16 cellular contexts compared by ENCODE assay signal in the genomic region with DNA sequence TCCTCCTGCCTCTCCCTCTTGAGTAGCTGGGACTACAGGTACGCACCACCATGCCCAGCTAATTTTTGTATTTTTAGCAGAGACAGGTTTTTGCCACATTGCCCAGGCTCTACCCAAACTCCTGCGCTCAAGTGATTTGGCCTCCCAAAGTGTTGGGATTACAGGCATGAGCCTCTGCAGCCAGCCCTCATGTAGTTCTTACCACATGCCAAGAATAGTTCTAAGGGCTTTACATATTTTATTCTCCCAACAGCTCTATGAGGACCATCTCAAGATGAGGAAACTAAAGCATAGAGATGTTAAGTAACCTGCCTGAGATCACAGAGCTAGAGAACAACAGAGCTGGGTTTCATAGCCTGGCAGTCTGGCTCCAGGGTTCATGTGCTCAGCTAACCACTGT. TPM values are rescaled to one million over a fixed set of nuclear protein-coding genes. Genes with fewer than 3 reads are reported as not detected.
DNase-seq lines count a peak whose midpoint lies in the region; ATAC-seq and TF ChIP-seq lines count a peak whose summit lies in the region.
"Had no signal": no experiment of that assay in that cellular context is flagged by ENCODE, and none has a peak within 500 bp of the region (broad histone marks: within the 10 kb centered on the region; RNA-seq: fewer than 3 reads in every experiment).

No MANE protein-coding gene starts in this region.

- intact Hi-C loops in left lung (cut with DNase I): no loop called here
- intact Hi-C loops in ascending aorta (cut with DNase I): no loop called here

- peak; percentile 49 for ATAC-seq in left lung
- no peak for ATAC-seq in GM18511 (IDR thresholded peaks at IDR 0.05; ENCODE audit: unreplicated experiment)
- no peak for ATAC-seq in GM21786 (IDR thresholded peaks at IDR 0.05; ENCODE audit: unreplicated experiment)
- ATAC-seq: CD8-positive, alpha-beta T cell had no signal

- CTCF ChIA-PET in HEK293 (lab: Yijun Ruan, JAX): interaction anchor here (1.8 kb wide), 1 partner anchor 84 kb away, joined by 7 read pairs; no protein-coding TSS in a partner anchor

- no peak overlapping the region for H3K4me2 ChIP-seq in SU-DHL-6 (ENCODE audit: low read depth, low read length, poor library complexity, severe bottlenecking)

- no peak for TF ChIP-seq CTCF in HEK293 (tag by site-specific recombination; IDR thresholded peaks at IDR 0.05)
- no peak for TF ChIP-seq CTCF in SU-DHL-6 (IDR thresholded peaks at IDR 0.05; ENCODE audit: insufficient read depth, low read length, poor library complexity, severe bottlenecking)
- TF ChIP-seq CTCF in left lung (IDR thresholded peaks at IDR 0.05): no peak
- no peak for TF ChIP-seq CTCF in ascending aorta (IDR thresholded peaks at IDR 0.05)

- H4K20me1 ChIP-seq in SU-DHL-6 (ENCODE audit: low read depth, low read length): no peaks in the 10 kb centered on the region

- H3K27me3 ChIP-seq in SU-DHL-6 (ENCODE audit: low read length) (no peaks in the 10 kb centered on the region), left lung (no peaks in the 10 kb centered on the region), ascending aorta (no peaks in the 10 kb centered on the region)
- H3K27me3 ChIP-seq: BE2C had no signal

- no peaks in the 10 kb centered on the region for H3K9me2 ChIP-seq in SU-DHL-6 (replicated peaks; ENCODE audit: insufficient read depth, low read length)

- H3K4me1 ChIP-seq in HEK293 (ENCODE audit: control insufficient read depth, insufficient read depth, low read length) (no peaks in the 10 kb centered on the region; the same call in 1 of the 2 replicates), left lung (no peaks in the 10 kb centered on the region), ascending aorta (no peaks in the 10 kb centered on the region)

- peaks cover 26% of the 10 kb centered on the region for H3F3A ChIP-seq in SU-DHL-6 (ENCODE audit: insufficient read depth)

- no peak overlapping the region for H3K27ac ChIP-seq in HEK293 (ENCODE audit: extremely low read depth, low read depth, low read length)
- H3K27ac ChIP-seq in SU-DHL-6 (ENCODE audit: low read depth, low read length): peak overlapping the region; percentile 9; the same call in 1 of the 2 replicates
- no peak overlapping the region for H3K27ac ChIP-seq in left lung
- no peak overlapping the region for H3K27ac ChIP-seq in ascending aorta
- H3K27ac ChIP-seq: C4-2B, GM23248 had no signal

- H3K9ac ChIP-seq in SU-DHL-6 (ENCODE audit: low read length): no peak overlapping the region
- H3K9ac ChIP-seq: GM23248 had no signal

- no peak overlapping the region for H2AFZ ChIP-seq in SU-DHL-6 (ENCODE audit: low read depth, low read length, severe bottlenecking)
- H2AFZ ChIP-seq: GM23248 had no signal

- POLR2A ChIA-PET in HEK293 (lab: Yijun Ruan, JAX): no interaction called here

- no peaks in the 10 kb centered on the region for H3K79me2 ChIP-seq in SU-DHL-6 (ENCODE audit: insufficient read depth, low read length)

- no peak overlapping the region for H3K4me3 ChIP-seq in HEK293 (ENCODE audit: low read depth, low read length)
- no peak overlapping the region for H3K4me3 ChIP-seq in SU-DHL-6 (ENCODE audit: insufficient read depth, low read length, poor library complexity, severe bottlenecking)
- H3K4me3 ChIP-seq in left lung: no peak overlapping the region
- H3K4me3 ChIP-seq in ascending aorta: no peak overlapping the region
- H3K4me3 ChIP-seq: GM23248 had no signal

- no peaks in the 10 kb centered on the region for H3K9me3 ChIP-seq in HEK293 (ENCODE audit: control insufficient read depth, insufficient read depth, low read depth, low read length)
- peaks cover 8% of the 10 kb centered on the region; the same call in 1 of the 2 replicates for H3K9me3 ChIP-seq in SU-DHL-6 (ENCODE audit: insufficient read depth, low read length)
- no peaks in the 10 kb centered on the region for H3K9me3 ChIP-seq in left lung
- H3K9me3 ChIP-seq in ascending aorta: no peaks in the 10 kb centered on the region
- H3K9me3 ChIP-seq: BE2C had no signal

- peaks cover 0 to 15% of the 10 kb centered on the region in 2 experiments; a peak in 2 of 3 replicates for H3K36me3 ChIP-seq in HEK293 (ENCODE audit: control insufficient read depth in 2 of 2, insufficient read depth in 1 of 2, low read length in 2 of 2)
- H3K36me3 ChIP-seq in SU-DHL-6 (ENCODE audit: low read length): peaks cover 6% of the 10 kb centered on the region; the same call in 1 of the 2 replicates
- peaks cover 0 to 66% of the 10 kb centered on the region in 2 donors for H3K36me3 ChIP-seq in left lung
- peaks cover 28 to 43% of the 10 kb centered on the region in 2 donors for H3K36me3 ChIP-seq in ascending aorta

- DNase-seq in left lung (no peak), ascending aorta (ENCODE audit: low spot score in 2 of 2) (no peak), cerebellum (ENCODE audit: low spot score) (no peak)
- DNase-seq: BE2C; CD8-positive, alpha-beta T cell; COR-L47; DMS153; DMS79 treated with DMSO at 0.1 percent for 48 hours; GDM1; GM23248; H7 had no signal

TF ChIP-seq in HEK293, 187 proteins besides CTCF, POLR2A, EP300 and RAD21:
- TF ChIP-seq ZIC2 (tag by site-specific recombination; IDR thresholded peaks at IDR 0.05) (no peak), TRIM28 (IDR thresholded peaks at IDR 0.05; ENCODE audit: borderline replicate concordance, low read length) (no peak), EGR2 (tag by site-specific recombination; IDR thresholded peaks at IDR 0.05; ENCODE audit: low read depth) (no peak), ZNF701 (tag by site-specific recombination; IDR thresholded peaks at IDR 0.05) (no peak), GLIS1 (tag by site-specific recombination; IDR thresholded peaks at IDR 0.05) (peak; percentile 75), ZNF48 (tag by site-specific recombination; IDR thresholded peaks at IDR 0.05) (no peak), ZNF148 (tag by site-specific recombination; IDR thresholded peaks at IDR 0.05; ENCODE audit: borderline replicate concordance) (no peak)

RNA-seq across cellular contexts. Expression of gene ALDH2, which starts 37.9 kb away (rescaled TPM):
- total RNA-seq in left lung: 100 to 1,000 TPM; 239 to 289 TPM
- total RNA-seq in ascending aorta: 66.4 TPM
- total RNA-seq in cerebellum: 22.0 TPM

RNA-seq across cellular contexts. Expression of gene ACAD10, which starts 42.9 kb away (rescaled TPM):
- 10 to 100 TPM; 19.8 to 23.3 TPM for total RNA-seq in left lung
- 32.0 TPM for total RNA-seq in ascending aorta
- 35.7 TPM for total RNA-seq in cerebellum

RNA-seq across cellular contexts. Expression of gene BRAP, which starts 43.0 kb away (rescaled TPM):
- total RNA-seq in left lung (10 to 100 TPM; 15.2 to 15.3 TPM), ascending aorta (6.2 TPM), cerebellum (18.8 TPM)
